In the genomic region with DNA sequence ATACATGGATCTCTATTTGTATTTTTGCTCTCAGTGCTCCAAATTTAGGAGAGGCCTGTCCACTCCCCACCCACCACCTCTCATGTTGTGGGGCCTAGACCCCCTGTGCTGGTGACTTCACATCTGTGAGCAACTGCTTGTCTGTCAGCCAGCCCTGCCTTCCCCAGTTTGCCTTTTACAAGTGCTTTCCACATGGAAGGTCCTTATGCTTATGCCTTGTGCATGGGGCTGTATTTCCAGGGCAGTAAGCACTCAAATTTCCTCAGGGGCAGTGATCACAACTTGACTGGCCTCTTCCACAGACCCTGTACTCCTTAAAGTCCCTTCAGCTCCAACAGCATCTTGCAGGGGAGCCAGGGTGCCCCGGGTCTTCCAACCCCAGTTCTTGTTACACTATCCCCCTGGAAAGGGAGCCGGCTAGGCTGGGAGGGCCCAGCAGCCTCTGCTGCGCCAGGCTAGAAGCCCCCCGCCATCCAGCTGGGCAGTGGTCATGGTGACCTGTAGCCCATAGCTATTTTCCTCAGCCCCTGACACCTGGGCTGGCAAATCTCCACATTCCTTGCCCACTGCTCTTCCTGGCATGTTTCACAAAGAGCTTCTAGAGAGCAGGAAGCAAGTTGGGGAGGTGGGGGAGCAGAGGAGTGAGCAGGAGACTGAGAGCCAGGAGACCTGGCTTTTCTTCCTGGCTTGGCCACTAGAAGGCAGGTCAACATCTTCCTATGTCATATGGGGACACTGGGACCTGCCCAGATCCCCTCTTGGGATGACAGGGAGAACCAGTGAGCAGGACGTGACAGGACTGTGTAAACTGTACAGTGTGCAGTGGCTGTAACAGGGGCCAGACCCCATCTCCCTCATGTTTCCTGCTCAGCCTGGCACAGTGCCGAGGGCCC, we compare ENCODE assay signal across 13 cellular contexts. TPM values are rescaled to one million over a fixed set of nuclear protein-coding genes. Genes with fewer than 3 reads are reported as not detected.
DNase-seq lines count a peak whose midpoint lies in the region; TF ChIP-seq lines count a peak whose summit lies in the region.
"Had no signal": no experiment of that assay in that cellular context is flagged by ENCODE, and none has a peak within 500 bp of the region (broad histone marks: within the 10 kb centered on the region; RNA-seq: fewer than 3 reads in every experiment).

No MANE protein-coding gene starts in this region.

- H2BK5ac ChIP-seq in H9 (ENCODE audit: insufficient read length, low read length): no peak overlapping the region
- peak overlapping the region; percentile 62 for H2BK5ac ChIP-seq in neuronal stem cell (ENCODE audit: low read length)

- H3K23ac ChIP-seq in H9 (ENCODE audit: insufficient read length, low read depth, low read length) (no peak overlapping the region), neuronal stem cell (ENCODE audit: low read depth, low read length, poor library complexity) (no peak overlapping the region)

- H2BK15ac ChIP-seq in H9 (ENCODE audit: low read depth, low read length): no peak overlapping the region
- peak overlapping the region; percentile 55 for H2BK15ac ChIP-seq in neuronal stem cell (ENCODE audit: low read length)

- H3K79me2 ChIP-seq in H9 (ENCODE audit: insufficient read depth, low read length): no peaks in the 10 kb centered on the region

- H3T11ph ChIP-seq in H9 (ENCODE audit: low read length): no peak overlapping the region

- no peak overlapping the region for H2BK12ac ChIP-seq in H9 (ENCODE audit: insufficient read length, low read depth, low read length)
- H2BK12ac ChIP-seq in neuronal stem cell (ENCODE audit: low read length): no peak overlapping the region

- no peaks in the 10 kb centered on the region for H3K36me3 Mint-ChIP-seq in H9 (ENCODE audit: insufficient read depth in 1 of 3, low read depth in 3 of 3)
- no peaks in the 10 kb centered on the region for H3K36me3 Mint-ChIP-seq in activated T-helper 1 cell treated with anti-CD3 and anti-CD28 coated beads, Interleukin-12 subunit alpha, Interleukin-12 subunit beta, Interleukin-2, Interleukin-4 antibody, amounts not matched to agents 30 ng/mL and 10 ng/mL and 1 ng/mL, durations not matched to agents 14 hours and 24 hours and 36 hours (ENCODE audit: low read depth)

- H3K27ac ChIP-seq in H9 (ENCODE audit: insufficient read length, low read depth, low read length) (no peak overlapping the region), neuronal stem cell (replicated peaks; ENCODE audit: low read length) (peak overlapping the region; percentile 19)
- H3K27ac ChIP-seq: brain microvascular endothelial cell, thyroid gland had no signal

- peak overlapping the region in 1 of 2 donors; percentile 31 for H3K4me3 ChIP-seq in neuronal stem cell (ENCODE audit: low read length in 2 of 2)
- H3K4me3 ChIP-seq: thyroid gland had no signal

- H2BK20ac ChIP-seq in H9 (ENCODE audit: low read depth, low read length, poor library complexity, severe bottlenecking): no peak overlapping the region

- H4K8ac ChIP-seq in H9 (replicated peaks; ENCODE audit: insufficient read length, low read depth, low read length) (no peak overlapping the region), neuronal stem cell (ENCODE audit: low read depth, low read length) (no peak overlapping the region)

- H3K4me2 ChIP-seq in H9 (ENCODE audit: insufficient read depth, insufficient read length, low read length) (no peak overlapping the region), neuronal stem cell (ENCODE audit: insufficient read depth, low read length, poor library complexity, severe bottlenecking) (no peak overlapping the region)

- no peak overlapping the region for H4K5ac ChIP-seq in H9 (ENCODE audit: insufficient read length, low read depth, low read length)

- H3K9me3 ChIP-seq in H9 (ENCODE audit: control insufficient read depth, low read depth, low read length) (no peaks in the 10 kb centered on the region), neuronal stem cell (replicated peaks in 1 of 2; ENCODE audit: control insufficient read depth in 2 of 2, insufficient read depth in 1 of 2, low read depth in 1 of 2, low read length in 2 of 2) (no peaks in the 10 kb centered on the region)
- H3K9me3 ChIP-seq: thyroid gland had no signal

- H3K18ac ChIP-seq in H9 (ENCODE audit: insufficient read length, low read depth, low read length) (no peak overlapping the region), neuronal stem cell (ENCODE audit: low read length) (peak overlapping the region; percentile 60)

- H3K4me1 ChIP-seq in H9 (ENCODE audit: insufficient read depth, low read length): peaks cover 2% of the 10 kb centered on the region; the same call in 1 of the 2 replicates
- H3K4me1 ChIP-seq in neuronal stem cell (ENCODE audit: control insufficient read depth in 2 of 2, insufficient read depth in 1 of 2, low read depth in 1 of 2, low read length in 2 of 2): peaks cover 0 to 12% of the 10 kb centered on the region in 2 donors

- H2AFZ ChIP-seq in H9 (ENCODE audit: low read length) (no peak overlapping the region), neuronal stem cell (ENCODE audit: low read length) (no peak overlapping the region)

- WGBS in H9 (ENCODE audit: extremely low coverage, insufficient read length, low lambda C conversion rate): no CpG with 5 or more reads among the region's 6 CpGs
- no CpG with 5 or more reads among the region's 6 CpGs for WGBS in neuronal stem cell (ENCODE audit: extremely low coverage in 2 of 2, insufficient read length in 2 of 2, insufficient replicate concordance in 1 of 2), 2 donors

- no peak overlapping the region for H2AK5ac ChIP-seq in H9 (ENCODE audit: insufficient read length, low read length)
- no peak overlapping the region for H2AK5ac ChIP-seq in neuronal stem cell (ENCODE audit: low read depth, low read length)

- H3K9me3 Mint-ChIP-seq in H9: no peaks in the 10 kb centered on the region
- no peaks in the 10 kb centered on the region for H3K9me3 Mint-ChIP-seq in activated T-helper 1 cell treated with anti-CD3 and anti-CD28 coated beads, Interleukin-12 subunit alpha, Interleukin-12 subunit beta, Interleukin-2, Interleukin-4 antibody, amounts not matched to agents 30 ng/mL and 10 ng/mL and 1 ng/mL, durations not matched to agents 14 hours and 24 hours and 36 hours

- H4K20me1 ChIP-seq in H9 (ENCODE audit: control insufficient read depth, insufficient read depth, insufficient read length): no peaks in the 10 kb centered on the region

- no peak overlapping the region for H4K91ac ChIP-seq in H9 (ENCODE audit: insufficient read length, low read depth, low read length)
- peak overlapping the region; percentile 11 for H4K91ac ChIP-seq in neuronal stem cell (ENCODE audit: low read depth, low read length, poor library complexity)

- no peak overlapping the region for H2BK120ac ChIP-seq in H9 (ENCODE audit: low read depth, low read length, poor library complexity, severe bottlenecking)
- H2BK120ac ChIP-seq in neuronal stem cell (ENCODE audit: low read depth, low read length): no peak overlapping the region

- H3K4me3 Mint-ChIP-seq in H9: no peak overlapping the region
- H3K4me3 Mint-ChIP-seq in activated T-helper 1 cell treated with anti-CD3 and anti-CD28 coated beads, Interleukin-12 subunit alpha, Interleukin-12 subunit beta, Interleukin-2, Interleukin-4 antibody, amounts not matched to agents 30 ng/mL and 10 ng/mL and 1 ng/mL, durations not matched to agents 14 hours and 24 hours and 36 hours: no peak overlapping the region

- DNase-seq in H9 (peak; percentile 76), NCI-H69 (lab: John Stamatoyannopoulos, UW) (peak; percentile 30), dermis blood vessel endothelial cell (peak; percentile 57), neuronal stem cell (ENCODE audit: low spot score) (no peak), C1 segment of cervical spinal cord (lab: John Stamatoyannopoulos, UW) (no peak), SHP77 treated with DMSO at 0.1 percent for 48 hours (lab: John Stamatoyannopoulos, UW) (no peak), GM03348 (ENCODE audit: low spot score) (no peak)
- no peak for DNase-seq in activated T-helper 1 cell treated with anti-CD3 and anti-CD28 coated beads, Interleukin-12 subunit alpha, Interleukin-12 subunit beta, Interleukin-2, Interleukin-4 antibody, amounts not matched to agents 30 ng/mL and 10 ng/mL and 1 ng/mL, durations not matched to agents 14 hours and 24 hours and 36 hours (ENCODE audit: low spot score)
- DNase-seq: brain microvascular endothelial cell, mammary epithelial cell, NCI-H1105, NCI-H774, thyroid gland had no signal

- H3K27me3 ChIP-seq in H9 (ENCODE audit: insufficient read depth, low read length) (no peaks in the 10 kb centered on the region), neuronal stem cell (ENCODE audit: control insufficient read depth in 3 of 3, insufficient read depth in 3 of 3, low read depth in 1 of 3, low read length in 3 of 3) (peaks cover 0 to 15% (median 0%) of the 10 kb centered on the region in 3 experiments)
- H3K27me3 ChIP-seq: brain microvascular endothelial cell, thyroid gland had no signal

- H3K4me1 Mint-ChIP-seq in H9: peaks cover 18 to 21% of the 10 kb centered on the region in 2 experiments
- H3K4me1 Mint-ChIP-seq in activated T-helper 1 cell treated with anti-CD3 and anti-CD28 coated beads, Interleukin-12 subunit alpha, Interleukin-12 subunit beta, Interleukin-2, Interleukin-4 antibody, amounts not matched to agents 30 ng/mL and 10 ng/mL and 1 ng/mL, durations not matched to agents 14 hours and 24 hours and 36 hours (ENCODE audit: low read depth): peaks cover 31% of the 10 kb centered on the region

- H3K36me3 ChIP-seq in neuronal stem cell (replicated peaks in 1 of 2; ENCODE audit: control insufficient read depth in 2 of 2, insufficient read depth in 2 of 2, low read length in 2 of 2): no peaks in the 10 kb centered on the region
- H3K36me3 ChIP-seq: brain microvascular endothelial cell, thyroid gland had no signal

- H3K79me1 ChIP-seq in H9 (ENCODE audit: insufficient read depth, low read depth, low read length, poor library complexity, severe bottlenecking): no peaks in the 10 kb centered on the region
- H3K79me1 ChIP-seq in neuronal stem cell (ENCODE audit: low read depth, low read length): no peaks in the 10 kb centered on the region

- no peak overlapping the region for H3K9ac ChIP-seq in H9 (ENCODE audit: extremely low read depth, insufficient read length, low read length)
- no peak overlapping the region for H3K9ac ChIP-seq in neuronal stem cell (ENCODE audit: low read depth, low read length, poor library complexity)

- H3K14ac ChIP-seq in H9 (ENCODE audit: insufficient read depth, low read length) (no peak overlapping the region), neuronal stem cell (ENCODE audit: low read length) (no peak overlapping the region)

- intact Hi-C loops in activated T-helper 1 cell treated with anti-CD3 and anti-CD28 coated beads, Interleukin-12 subunit alpha, Interleukin-12 subunit beta, Interleukin-2, Interleukin-4 antibody, amounts not matched to agents 30 ng/mL and 10 ng/mL and 1 ng/mL, durations not matched to agents 14 hours and 24 hours and 36 hours (cut with micrococcal nuclease): no loop called here

- peak; percentile 54 for TF ChIP-seq CTCF in H9 (conservative IDR thresholded peaks at IDR 0.05)

- H3K56ac ChIP-seq in H9 (ENCODE audit: insufficient read length, low read depth, low read length): no peak overlapping the region

- no peak overlapping the region for H3K4ac ChIP-seq in H9 (ENCODE audit: low read depth, low read length)
- no peak overlapping the region for H3K4ac ChIP-seq in neuronal stem cell (ENCODE audit: low read length)

- no peaks in the 10 kb centered on the region for H3K23me2 ChIP-seq in H9 (ENCODE audit: insufficient read length, low read depth, low read length, poor library complexity, severe bottlenecking)

- H3K27ac Mint-ChIP-seq in H9: peak overlapping the region in 2 of 3 experiments; percentile 26 to 81; a peak in 3 of 7 replicates
- no peak overlapping the region for H3K27ac Mint-ChIP-seq in activated T-helper 1 cell treated with anti-CD3 and anti-CD28 coated beads, Interleukin-12 subunit alpha, Interleukin-12 subunit beta, Interleukin-2, Interleukin-4 antibody, amounts not matched to agents 30 ng/mL and 10 ng/mL and 1 ng/mL, durations not matched to agents 14 hours and 24 hours and 36 hours

- no peaks in the 10 kb centered on the region for H3K27me3 Mint-ChIP-seq in H9 (ENCODE audit: low read depth)
- H3K27me3 Mint-ChIP-seq in activated T-helper 1 cell treated with anti-CD3 and anti-CD28 coated beads, Interleukin-12 subunit alpha, Interleukin-12 subunit beta, Interleukin-2, Interleukin-4 antibody, amounts not matched to agents 30 ng/mL and 10 ng/mL and 1 ng/mL, durations not matched to agents 14 hours and 24 hours and 36 hours (ENCODE audit: insufficient read depth): peaks cover 2% of the 10 kb centered on the region

RNA-seq across cellular contexts. Expression of gene GDPD5, which starts 29.7 kb away (rescaled TPM):
- 6.9 and 7.8 TPM in 2 replicates for total RNA-seq in H9 (2021)
- 37.4 and 40.7 TPM in 2 replicates for total RNA-seq in dermis blood vessel endothelial cell
- polyA plus RNA-seq in neuronal stem cell (2013, experiment 1 of 2): 10.9 TPM
- polyA plus RNA-seq in neuronal stem cell (2013, experiment 2 of 2): 11.1 TPM
- total RNA-seq in activated T-helper 1 cell treated with anti-CD3 and anti-CD28 coated beads, Interleukin-12 subunit alpha, Interleukin-12 subunit beta, Interleukin-2, Interleukin-4 antibody, amounts not matched to agents 30 ng/mL and 10 ng/mL and 1 ng/mL, durations not matched to agents 14 hours and 24 hours and 36 hours: 9.7 and 13.5 TPM in 2 replicates

Comparison
In these comparisons a context has a peak if more than half of its experiments do, and no peak if none do; other contexts are left out.
1. DNase-seq: peak in H9 (single experiment), NCI-H69 (single experiment) and dermis blood vessel endothelial cell (single experiment); none in neuronal stem cell (single experiment), C1 segment of cervical spinal cord (0 of 14), SHP77 treated with DMSO at 0.1 percent for 48 hours (single experiment), activated T-helper 1 cell treated with anti-CD3 and anti-CD28 coated beads, Interleukin-12 subunit alpha, Interleukin-12 subunit beta, Interleukin-2, Interleukin-4 antibody, amounts not matched to agents 30 ng/mL and 10 ng/mL and 1 ng/mL, durations not matched to agents 14 hours and 24 hours and 36 hours (single experiment) and GM03348 (single experiment).